19 cellular contexts compared by ENCODE assay signal in the genomic region with DNA sequence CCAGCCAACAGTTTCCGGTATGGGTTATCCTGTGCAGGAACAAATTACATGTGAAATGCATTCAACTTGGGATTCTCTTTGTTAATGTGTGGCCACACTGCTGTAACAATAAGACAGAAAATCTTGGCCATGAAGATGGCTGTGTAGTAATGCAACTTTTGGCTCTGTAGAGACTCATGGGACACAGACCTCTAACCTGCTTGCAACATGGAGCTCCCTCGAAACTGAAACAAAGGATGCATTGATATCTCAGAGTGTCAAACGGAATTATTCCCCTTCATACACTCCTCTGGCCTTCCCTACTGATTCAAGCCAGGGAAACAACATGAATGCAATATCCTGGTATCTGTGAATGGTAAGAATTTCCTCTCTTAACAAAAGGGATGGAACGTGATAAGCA.
DNase-seq lines count a peak whose midpoint lies in the region; ATAC-seq, FAIRE-seq and TF ChIP-seq lines count a peak whose summit lies in the region.
"Had no signal": no experiment of that assay in that cellular context is flagged by ENCODE, and none has a peak within 500 bp of the region (broad histone marks: within the 10 kb centered on the region; RNA-seq: fewer than 3 reads in every experiment).

No MANE protein-coding gene starts in this region.

- no peaks in the 10 kb centered on the region for H3K4me1 ChIP-seq in HepG2 (ENCODE audit: insufficient read depth, low read length)
- H3K4me1 ChIP-seq: SJSA1 had no signal

- no peak overlapping the region for H3K27ac ChIP-seq in HepG2 (ENCODE audit: extremely low read length, insufficient read depth, low read length)
- H3K27ac ChIP-seq: 22Rv1, SJSA1 had no signal

- in situ Hi-C loops in HepG2 (cut with HindIII; ENCODE audit: extremely low pct_ligation_motif_present, low pct_unique_long_range_greater_than_20kb): no loop called here

- FAIRE-seq in HepG2 (lab: Jason Lieb, UNC): no peak
- FAIRE-seq: H54 had no signal

- DNase-seq in NCI-H146 (lab: John Stamatoyannopoulos, UW) (peak; percentile 18), NCI-H146 treated with DMSO at 0.1 percent for 48 hours (lab: John Stamatoyannopoulos, UW; ENCODE audit: unreplicated experiment) (no peak), fibroblast of gingiva (ENCODE audit: low read depth) (peak; percentile 56), left ventricle myocardium superior (no peak), stromal cell of bone marrow (ENCODE audit: low read depth) (peak; percentile 9), NCI-H82 (lab: John Stamatoyannopoulos, UW) (no peak), NCI-H1436 treated with DMSO at 0.1 percent for 48 hours (lab: John Stamatoyannopoulos, UW) (no peak), HepG2 (ENCODE audit: low spot score) (no peak)
- DNase-seq: CD8-positive, alpha-beta T cell; GF-D8; MM.1S; NCI-H1105; NCI-H1930; NCI-H2171 treated with DMSO at 0.1 percent for 48 hours; OCI-M1; RPMI8226 had no signal

- H3K36me3 ChIP-seq in HepG2 (replicated peaks in 1 of 2; ENCODE audit: control insufficient read depth in 1 of 2, insufficient read depth in 2 of 2, low read length in 2 of 2): no peaks in the 10 kb centered on the region
- H3K36me3 ChIP-seq: SJSA1 had no signal

- peak; percentile 83 for ATAC-seq in left ventricle myocardium superior
- ATAC-seq in HepG2: no peak
- ATAC-seq: CD8-positive, alpha-beta T cell had no signal

- TF ChIP-seq RAD21 in HepG2 (CRISPR knock-in tag; IDR thresholded peaks at IDR 0.05): no peak

- H3K9me3 ChIP-seq in HepG2 (ENCODE audit: low read length): peaks cover 32% of the 10 kb centered on the region
- H3K9me3 ChIP-seq: SJSA1 had no signal

- H3K79me2 ChIP-seq in HepG2 (ENCODE audit: insufficient read depth, low read length): no peaks in the 10 kb centered on the region

- CTCF ChIA-PET in HepG2 (lab: Yijun Ruan, JAX; ENCODE audit: low intra/inter-chr PET ratio, low total read pairs): no interaction called here

- H2AFZ ChIP-seq in HepG2 (ENCODE audit: low read length): no peak overlapping the region

- no TSS peak for BruUV-seq in HepG2 (replicated peaks; lab: Mats Ljungman, UMichigan)

- H3K9ac ChIP-seq in HepG2 (ENCODE audit: insufficient read depth, low read depth, low read length): no peak overlapping the region

- 8% methylated on average over 4 of the region's 4 CpGs for WGBS in HepG2 (ENCODE audit: low lambda C conversion rate)

- TF ChIP-seq POLR2A in HepG2 (IDR thresholded peaks at IDR 0.05; ENCODE audit: insufficient read depth in 1 of 2, low read depth in 2 of 2, low read length in 2 of 2): no peak

- no peaks in the 10 kb centered on the region for H3K27me3 ChIP-seq in HepG2 (ENCODE audit: control insufficient read depth in 1 of 2, insufficient read depth in 2 of 2, low read length in 2 of 2)
- H3K27me3 ChIP-seq: SJSA1 had no signal

- no peak for TF ChIP-seq EP300 in HepG2 (IDR thresholded peaks at IDR 0.05; ENCODE audit: low read depth in 2 of 2, low read length in 2 of 2)
- TF ChIP-seq EP300 in HepG2 (CRISPR knock-in tag; IDR thresholded peaks at IDR 0.05; ENCODE audit: borderline replicate concordance): no peak

- no peak overlapping the region for H3K4me2 ChIP-seq in HepG2 (ENCODE audit: low read depth, low read length)

- H3K4me3 ChIP-seq in HepG2 (replicated peaks in 1 of 3; ENCODE audit: insufficient read depth in 1 of 3, low read depth in 2 of 3, low read length in 3 of 3): no peak overlapping the region
- H3K4me3 ChIP-seq: SJSA1 had no signal

- H4K20me1 ChIP-seq in HepG2 (ENCODE audit: insufficient read depth, low read length): no peaks in the 10 kb centered on the region

- no peak for TF ChIP-seq CTCF in HepG2 (CRISPR knock-in tag; IDR thresholded peaks at IDR 0.05)

- intact Hi-C loops in left ventricle myocardium superior (cut with micrococcal nuclease): no loop called here
- intact Hi-C loops in HepG2 (cut with micrococcal nuclease; ENCODE audit: unreplicated experiment): no loop called here

- POLR2A ChIA-PET in HepG2 (lab: Yijun Ruan, JAX): no interaction called here

TF ChIP-seq in HepG2, 621 proteins besides CTCF, POLR2A, EP300 and RAD21:
- TF ChIP-seq ASH2L (IDR thresholded peaks at IDR 0.05; ENCODE audit: insufficient read length, low read depth, low read length) (no peak), ZNF839 (CRISPR knock-in tag; IDR thresholded peaks at IDR 0.05; ENCODE audit: borderline replicate concordance) (no peak), TBX3 (IDR thresholded peaks at IDR 0.05; ENCODE audit: borderline replicate concordance) (no peak), SMYD3 (CRISPR knock-in tag; IDR thresholded peaks at IDR 0.05) (no peak), ZNF549 (CRISPR knock-in tag; IDR thresholded peaks at IDR 0.05) (no peak), CENPT (CRISPR knock-in tag; IDR thresholded peaks at IDR 0.05; ENCODE audit: low read depth) (no peak), KDM3A (CRISPR knock-in tag; IDR thresholded peaks at IDR 0.05; ENCODE audit: low read depth) (no peak), ZNF143 (CRISPR knock-in tag; IDR thresholded peaks at IDR 0.05) (no peak), NR2F6 (IDR thresholded peaks at IDR 0.05) (no peak), NR2F6 (CRISPR knock-in tag; IDR thresholded peaks at IDR 0.05) (no peak), SMAD3 (CRISPR knock-in tag; IDR thresholded peaks at IDR 0.05) (no peak), ZNF274 (CRISPR knock-in tag; IDR thresholded peaks at IDR 0.05) (no peak), EHMT2 (IDR thresholded peaks at IDR 0.05; ENCODE audit: borderline replicate concordance, low read depth, low read length) (no peak), ZNF747 (CRISPR knock-in tag; IDR thresholded peaks at IDR 0.05; ENCODE audit: borderline replicate concordance) (no peak)

Comparison
In these comparisons a context has a peak if more than half of its experiments do, and no peak if none do; other contexts are left out.
1. DNase-seq: peak in NCI-H146 (single experiment), fibroblast of gingiva (single experiment) and stromal cell of bone marrow (single experiment); none in NCI-H146 treated with DMSO at 0.1 percent for 48 hours (single experiment), left ventricle myocardium superior (single experiment), NCI-H82 (single experiment), NCI-H1436 treated with DMSO at 0.1 percent for 48 hours (single experiment) and HepG2 (single experiment).